9 cellular contexts compared by ENCODE assay signal in the genomic region with DNA sequence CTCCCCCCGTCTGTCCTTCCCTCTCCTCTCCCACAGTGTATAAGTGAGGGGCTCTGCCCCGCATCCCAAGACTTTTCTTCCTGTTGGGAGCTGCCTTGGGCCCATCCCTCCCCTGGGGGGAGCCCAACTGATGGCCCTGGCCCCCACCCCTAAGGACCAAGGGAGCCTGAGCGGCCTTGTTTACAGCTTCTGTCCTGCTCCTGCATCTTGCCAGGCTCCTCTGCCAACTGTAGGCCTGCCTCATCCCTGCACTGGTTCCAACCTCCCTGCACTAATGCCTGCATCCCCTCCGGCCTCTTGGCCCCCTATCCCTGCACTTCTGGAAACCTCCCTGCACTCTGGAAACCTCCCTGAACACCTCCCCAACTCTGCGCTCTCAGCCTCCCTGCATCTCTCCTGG. TPM values are rescaled to one million over a fixed set of nuclear protein-coding genes. Genes with fewer than 3 reads are reported as not detected.
DNase-seq lines count a peak whose midpoint lies in the region; ATAC-seq and TF ChIP-seq lines count a peak whose summit lies in the region.
"Had no signal": no experiment of that assay in that cellular context is flagged by ENCODE, and none has a peak within 500 bp of the region (broad histone marks: within the 10 kb centered on the region; RNA-seq: fewer than 3 reads in every experiment).

No MANE protein-coding gene starts in this region.

- H3K27me3 Mint-ChIP-seq in T-helper 2 cell treated with Interferon-gamma antibody and Interleukin-4, amounts not matched to agents 5 μg/mL and 100 μg/mL, for 36 hours (ENCODE audit: low read depth), result peaks cover 8% of the 10 kb centered on the region
- peaks cover 11% of the 10 kb centered on the region for H3K27me3 Mint-ChIP-seq in activated CD4-positive, alpha-beta memory T cell treated with anti-CD3 and anti-CD28 coated beads, Interleukin-2, amount 10 ng/mL, durations not matched to agents 7 days and 5 days

- H3K9me3 Mint-ChIP-seq in T-helper 2 cell treated with Interferon-gamma antibody and Interleukin-4, amounts not matched to agents 5 μg/mL and 100 μg/mL, for 36 hours, result no peaks in the 10 kb centered on the region
- H3K9me3 Mint-ChIP-seq in activated CD4-positive, alpha-beta memory T cell treated with anti-CD3 and anti-CD28 coated beads, Interleukin-2, amount 10 ng/mL, durations not matched to agents 7 days and 5 days, result no peaks in the 10 kb centered on the region

- CTCF ChIA-PET in activated CD4-positive, alpha-beta memory T cell treated with anti-CD3 and anti-CD28 coated beads, Interleukin-2, amount 10 ng/mL, durations not matched to agents 7 days and 5 days (lab: Charles Lee), result interaction anchor here (1.1 to 3.7 kb wide), 4 partner anchors 25 to 241 kb away, joined by 4 to 57 read pairs (median 9); no protein-coding TSS in a partner anchor

- 80 to 93% (median 88%) methylated on average over 5 of the region's 5 CpGs for WGBS in stomach, 5 donors

- peak overlapping the region in 4 of 5 donors; percentile 94 to 98 (median 96) for H3K27ac ChIP-seq in stomach

- peaks cover 36% of the 10 kb centered on the region for H3K36me3 Mint-ChIP-seq in T-helper 2 cell treated with Interferon-gamma antibody and Interleukin-4, amounts not matched to agents 5 μg/mL and 100 μg/mL, for 36 hours (ENCODE audit: low read depth)
- H3K36me3 Mint-ChIP-seq in activated CD4-positive, alpha-beta memory T cell treated with anti-CD3 and anti-CD28 coated beads, Interleukin-2, amount 10 ng/mL, durations not matched to agents 7 days and 5 days (ENCODE audit: low read depth), result peaks cover 43% of the 10 kb centered on the region

- POLR2A ChIA-PET in activated CD4-positive, alpha-beta memory T cell treated with anti-CD3 and anti-CD28 coated beads, Interleukin-2, amount 10 ng/mL, durations not matched to agents 7 days and 5 days (lab: Charles Lee), result interaction anchor here (1.0 to 10.3 kb wide), 4 partner anchors 10 to 114 kb away, joined by 3 to 206 read pairs (median 32); partner anchors contain the start of genes KIF22 and MAZ

- no peak for TF ChIP-seq CTCF in stomach (IDR thresholded peaks at IDR 0.05)

- H3K9me3 ChIP-seq in iPS-18c (ENCODE audit: control insufficient read depth, insufficient read depth, low read length), result no peaks in the 10 kb centered on the region
- no peaks in the 10 kb centered on the region for H3K9me3 ChIP-seq in stomach

- no peak for TF ChIP-seq EP300 in stomach (IDR thresholded peaks at IDR 0.05)

- no peak for TF ChIP-seq POLR2A in stomach (IDR thresholded peaks at IDR 0.05)

- peaks cover 3 to 27% (median 24%) of the 10 kb centered on the region in 4 donors for H3K36me3 ChIP-seq in stomach

- peaks cover 49% of the 10 kb centered on the region for H3K4me1 Mint-ChIP-seq in T-helper 2 cell treated with Interferon-gamma antibody and Interleukin-4, amounts not matched to agents 5 μg/mL and 100 μg/mL, for 36 hours (ENCODE audit: low read depth)
- peaks cover 75% of the 10 kb centered on the region for H3K4me1 Mint-ChIP-seq in activated CD4-positive, alpha-beta memory T cell treated with anti-CD3 and anti-CD28 coated beads, Interleukin-2, amount 10 ng/mL, durations not matched to agents 7 days and 5 days

- peak overlapping the region; percentile 99 for H3K4me3 Mint-ChIP-seq in T-helper 2 cell treated with Interferon-gamma antibody and Interleukin-4, amounts not matched to agents 5 μg/mL and 100 μg/mL, for 36 hours
- H3K4me3 Mint-ChIP-seq in activated CD4-positive, alpha-beta memory T cell treated with anti-CD3 and anti-CD28 coated beads, Interleukin-2, amount 10 ng/mL, durations not matched to agents 7 days and 5 days, result peak overlapping the region; percentile 94

- peak overlapping the region; percentile 99 for H3K27ac Mint-ChIP-seq in T-helper 2 cell treated with Interferon-gamma antibody and Interleukin-4, amounts not matched to agents 5 μg/mL and 100 μg/mL, for 36 hours
- H3K27ac Mint-ChIP-seq in activated CD4-positive, alpha-beta memory T cell treated with anti-CD3 and anti-CD28 coated beads, Interleukin-2, amount 10 ng/mL, durations not matched to agents 7 days and 5 days, result peak overlapping the region; percentile 94

- H3K4me1 ChIP-seq in stomach, result peaks cover 55 to 90% (median 88%) of the 10 kb centered on the region in 4 donors

- DNase-seq in T-helper 2 cell treated with Interferon-gamma antibody and Interleukin-4, amounts not matched to agents 5 μg/mL and 100 μg/mL, for 36 hours (ENCODE audit: low spot score), result no peak
- DNase-seq in T-helper 2 cell (no peak), stomach (no peak)
- DNase-seq in activated CD4-positive, alpha-beta memory T cell treated with anti-CD3 and anti-CD28 coated beads, Interleukin-2, amount 10 ng/mL, durations not matched to agents 7 days and 5 days, result no peak
- DNase-seq: stimulated activated CD4-positive, alpha-beta T cell treated with anti-CD3 and anti-CD28 coated beads, Interleukin-2, amount 100 ng/mL, for 48 hours had no signal

- H3K4me3 ChIP-seq in iPS-18c (ENCODE audit: insufficient read depth, low read depth, low read length) (peak overlapping the region; percentile 69), stomach (peak overlapping the region in 1 of 4 donors; percentile 87)

- ATAC-seq in HG02973 (IDR thresholded peaks at IDR 0.05; ENCODE audit: unreplicated experiment), result no peak
- ATAC-seq in GM19395 (IDR thresholded peaks at IDR 0.05; ENCODE audit: unreplicated experiment), result no peak
- no peak for ATAC-seq in GM19463 (IDR thresholded peaks at IDR 0.05; ENCODE audit: unreplicated experiment)

- H3K27me3 ChIP-seq in stomach, result peaks cover 0 to 22% (median 0%) of the 10 kb centered on the region in 3 donors

- intact Hi-C loops in stomach (cut with DNase I; ENCODE audit: low total_unique reads), result no loop called here

RNA-seq across cellular contexts. Expression of gene PAGR1, which starts 1.4 kb away (rescaled TPM):
- total RNA-seq in activated CD4-positive, alpha-beta memory T cell treated with anti-CD3 and anti-CD28 coated beads, Interleukin-2, amount 10 ng/mL, durations not matched to agents 7 days and 5 days, result 10 to 100 TPM; 26.6 to 28.4 TPM
- total RNA-seq in stomach, result 100 to 1,000 TPM in 1 of 5 donors, 10 to 100 TPM in 3, 1 to 10 TPM in 1; 7.1 to 124 (median 19.8) TPM
- polyA plus RNA-seq in stomach, result 10 to 100 TPM; 24.0 to 31.6 (median 27.1) TPM

RNA-seq across cellular contexts. Expression of gene PRRT2, which starts 2.6 kb away (rescaled TPM):
- total RNA-seq in activated CD4-positive, alpha-beta memory T cell treated with anti-CD3 and anti-CD28 coated beads, Interleukin-2, amount 10 ng/mL, durations not matched to agents 7 days and 5 days, result 1 to 10 TPM in 1 of 2 experiments, under 1 TPM in 1; 0.91 to 1.0 TPM
- total RNA-seq in stomach, result 10 to 100 TPM in 1 of 5 donors, 1 to 10 TPM in 2, not detected in 2; 4.0 to 17.4 (median 4.6) TPM
- under 1 TPM in 2 of 3 donors, not detected in 1; 0.62 to 0.83 TPM for polyA plus RNA-seq in stomach

RNA-seq across cellular contexts. Expression of gene MVP, which starts 5.7 kb away (rescaled TPM):
- 100 to 1,000 TPM; 167 TPM for total RNA-seq in activated CD4-positive, alpha-beta memory T cell treated with anti-CD3 and anti-CD28 coated beads, Interleukin-2, amount 10 ng/mL, durations not matched to agents 7 days and 5 days
- 100 to 1,000 TPM in 4 of 5 donors, 10 to 100 TPM in 1; 92.2 to 453 (median 154) TPM for total RNA-seq in stomach
- 100 to 1,000 TPM; 101 to 122 (median 116) TPM for polyA plus RNA-seq in stomach

RNA-seq across cellular contexts. Expression of gene MAZ, which starts 8.3 kb away (rescaled TPM):
- total RNA-seq in activated CD4-positive, alpha-beta memory T cell treated with anti-CD3 and anti-CD28 coated beads, Interleukin-2, amount 10 ng/mL, durations not matched to agents 7 days and 5 days, result 100 to 1,000 TPM; 365 to 376 TPM
- 100 to 1,000 TPM in 4 of 5 donors, 10 to 100 TPM in 1; 11.7 to 865 (median 117) TPM for total RNA-seq in stomach
- 100 to 1,000 TPM in 2 of 3 donors, 10 to 100 TPM in 1; 79.9 to 160 (median 102) TPM for polyA plus RNA-seq in stomach

RNA-seq across cellular contexts. Expression of gene KIF22, which starts 24.0 kb away (rescaled TPM):
- 100 to 1,000 TPM; 187 to 192 TPM for total RNA-seq in activated CD4-positive, alpha-beta memory T cell treated with anti-CD3 and anti-CD28 coated beads, Interleukin-2, amount 10 ng/mL, durations not matched to agents 7 days and 5 days
- total RNA-seq in stomach, result 100 to 1,000 TPM in 1 of 5 donors, 10 to 100 TPM in 4; 11.1 to 229 (median 26.8) TPM
- 10 to 100 TPM; 53.6 to 88.5 (median 59.2) TPM for polyA plus RNA-seq in stomach
